33 cellular contexts compared by ENCODE assay signal in the genomic region with DNA sequence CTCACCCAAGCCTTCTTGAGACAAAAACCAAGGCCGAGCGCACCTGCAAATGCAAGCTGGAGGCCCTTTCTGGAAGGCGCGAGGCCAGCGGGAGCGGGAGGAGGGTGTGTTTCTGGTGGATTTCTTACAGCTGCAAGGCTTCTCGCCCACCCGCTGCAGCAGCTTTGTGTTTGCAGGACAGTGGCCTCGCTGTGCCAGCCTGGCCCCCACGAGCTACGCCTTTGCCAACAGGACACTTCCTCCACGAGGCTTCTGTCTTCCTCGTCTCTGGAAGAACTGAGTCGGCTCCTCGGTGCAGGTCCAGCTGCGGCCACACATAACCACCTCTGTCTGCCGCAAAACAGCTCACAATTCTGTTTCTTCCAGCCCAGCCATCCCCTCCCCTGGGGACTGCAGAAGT. TPM values are rescaled to one million over a fixed set of nuclear protein-coding genes. Genes with fewer than 3 reads are reported as not detected.
"Had no signal": no experiment of that assay in that cellular context is flagged by ENCODE, and none has a peak within 500 bp of the region (broad histone marks: within the 10 kb centered on the region; RNA-seq: fewer than 3 reads in every experiment).

No MANE protein-coding gene starts in this region.

- H3K9me3 Mint-ChIP-seq: activated B cell treated with CpG ODN at 0.5 μM for 24 hours; activated CD8-positive, alpha-beta T cell treated with anti-CD3 and anti-CD28 coated beads for 36 hours; activated T-cell treated with anti-CD3 and anti-CD28 coated beads, Interleukin-2, amount 50 U/mL, for 4 hours; activated T-helper 17 cell treated with anti-CD3 and anti-CD28 coated beads, Interleukin-2, amount 50 U/mL, for 72 hours; T-helper 2 cell treated with Interferon-gamma antibody and Interleukin-4, amounts not matched to agents 5 μg/mL and 100 μg/mL, for 36 hours had no signal

- DNase-seq: activated B cell treated with CpG ODN at 0.5 μM for 24 hours; activated CD4-positive, alpha-beta T cell treated with anti-CD3 and anti-CD28 coated beads for 48 hours; activated CD4-positive, alpha-beta T cell treated with anti-CD3 and anti-CD28 coated beads, Interleukin-2, amount 50 U/mL, for 1 hour; activated CD4-positive, alpha-beta T cell treated with anti-CD3 and anti-CD28 coated beads, Interleukin-2, amount 50 U/mL, for 48 hours; activated CD8-positive, alpha-beta memory T cell treated with anti-CD3 and anti-CD28 coated beads for 24 hours; activated CD8-positive, alpha-beta T cell treated with anti-CD3 and anti-CD28 coated beads for 36 hours; activated effector memory CD4-positive, alpha-beta T cell treated with Interleukin-2 at 50 U/mL for 16 hours; activated gamma-delta T cell treated with Interleukin-2 at 50 U/mL for 16 hours; activated naive CD4-positive, alpha-beta T cell treated with anti-CD3 and anti-CD28 coated beads, Interleukin-2, amount 50 U/mL, for 16 hours; activated naive CD4-positive, alpha-beta T cell treated with Interleukin-2 at 50 U/mL for 16 hours; activated T-cell treated with anti-CD3 and anti-CD28 coated beads, Interleukin-2, amount 50 U/mL, for 4 hours; amniotic stem cell; aorta; body of pancreas; cortex of kidney; effector CD8-positive, alpha-beta T cell; esophagus squamous epithelium; foreskin melanocyte; heart left ventricle; T-helper 1 cell; T-helper 17 cell; T1000; WERI-Rb-1 had no signal

- H3K36me3 Mint-ChIP-seq: activated naive CD8-positive, alpha-beta T cell had no signal

- H3K27ac ChIP-seq: body of pancreas, epithelial cell of prostate, esophagus squamous epithelium, gastroesophageal sphincter, heart left ventricle, WERI-Rb-1 had no signal

- H3K27me3 ChIP-seq: body of pancreas, gastroesophageal sphincter had no signal

- H3K4me3 Mint-ChIP-seq: activated B cell treated with CpG ODN at 0.5 μM for 24 hours; activated CD8-positive, alpha-beta T cell treated with anti-CD3 and anti-CD28 coated beads for 36 hours; activated naive CD8-positive, alpha-beta T cell; activated T-cell treated with anti-CD3 and anti-CD28 coated beads, Interleukin-2, amount 50 U/mL, for 4 hours; activated T-helper 17 cell treated with anti-CD3 and anti-CD28 coated beads, Interleukin-2, amount 50 U/mL, for 72 hours; T-helper 17 cell; T-helper 2 cell treated with Interferon-gamma antibody and Interleukin-4, amounts not matched to agents 5 μg/mL and 100 μg/mL, for 36 hours had no signal

- H3K27ac Mint-ChIP-seq: activated B cell treated with CpG ODN at 0.5 μM for 24 hours; activated CD8-positive, alpha-beta T cell treated with anti-CD3 and anti-CD28 coated beads for 36 hours; activated naive CD8-positive, alpha-beta T cell; activated T-helper 17 cell treated with anti-CD3 and anti-CD28 coated beads, Interleukin-2, amount 50 U/mL, for 72 hours; T-helper 17 cell; T-helper 2 cell treated with Interferon-gamma antibody and Interleukin-4, amounts not matched to agents 5 μg/mL and 100 μg/mL, for 36 hours had no signal

- H3K4me1 ChIP-seq: body of pancreas, esophagus squamous epithelium, gastroesophageal sphincter, heart left ventricle had no signal

- H3K9me3 ChIP-seq: body of pancreas, esophagus squamous epithelium, gastroesophageal sphincter, heart left ventricle had no signal

- H3K4me1 Mint-ChIP-seq: activated B cell treated with CpG ODN at 0.5 μM for 24 hours; activated T-helper 17 cell treated with anti-CD3 and anti-CD28 coated beads, Interleukin-2, amount 50 U/mL, for 72 hours; T-helper 17 cell had no signal

- H3K27me3 Mint-ChIP-seq: activated CD8-positive, alpha-beta T cell treated with anti-CD3 and anti-CD28 coated beads for 36 hours; activated naive CD8-positive, alpha-beta T cell had no signal

RNA-seq across cellular contexts. Expression of a gene that starts 10.1 kb away (rescaled TPM):
- total RNA-seq: activated B cell treated with CpG ODN at 0.5 μM for 24 hours; activated CD8-positive, alpha-beta T cell treated with anti-CD3 and anti-CD28 coated beads for 36 hours; activated T-cell treated with anti-CD3 and anti-CD28 coated beads, Interleukin-2, amount 50 U/mL, for 4 hours; activated T-helper 17 cell treated with anti-CD3 and anti-CD28 coated beads, Interleukin-2, amount 50 U/mL, for 72 hours; aorta; chondrocyte; dermis microvascular lymphatic vessel endothelial cell; endothelial cell of umbilical vein; esophagus squamous epithelium; fibroblast of lung; heart left ventricle had no signal

RNA-seq across cellular contexts. Expression of a gene that starts 21.8 kb away (rescaled TPM):
- total RNA-seq: aorta, body of pancreas, chondrocyte, endothelial cell of umbilical vein, esophagus squamous epithelium, fibroblast of lung, fibroblast of villous mesenchyme had no signal

RNA-seq across cellular contexts. Expression of a gene that starts 42.3 kb away (rescaled TPM):
- total RNA-seq: activated B cell treated with CpG ODN at 0.5 μM for 24 hours; activated CD8-positive, alpha-beta T cell treated with anti-CD3 and anti-CD28 coated beads for 36 hours; activated T-cell treated with anti-CD3 and anti-CD28 coated beads, Interleukin-2, amount 50 U/mL, for 4 hours; activated T-helper 17 cell treated with anti-CD3 and anti-CD28 coated beads, Interleukin-2, amount 50 U/mL, for 72 hours; body of pancreas; chondrocyte; dermis microvascular lymphatic vessel endothelial cell; endothelial cell of umbilical vein; esophagus squamous epithelium; fibroblast of lung; fibroblast of villous mesenchyme; T-helper 17 cell had no signal
